21 cellular contexts compared by ENCODE assay signal in genomic region chr3:130728037-130728436, GRCh38. TPM values are rescaled to one million over a fixed set of nuclear protein-coding genes. Genes with fewer than 3 reads are reported as not detected.
A peak's percentile ranks its signal among the peaks of the same experiment; 100 is the strongest.
DNase-seq lines count a peak whose midpoint lies in the region; ATAC-seq, FAIRE-seq and TF ChIP-seq lines count a peak whose summit lies in the region.
"Had no signal": no experiment of that assay in that cellular context is flagged by ENCODE, and none has a peak within 500 bp of the region (broad histone marks: within the 10 kb centered on the region; RNA-seq: fewer than 3 reads in every experiment).

No MANE protein-coding gene starts in this region.

- H3K4me3 ChIP-seq in BE2C (ENCODE audit: low read depth, low read length): peak overlapping the region; percentile 28
- peak overlapping the region; percentile 67; the same call in 1 of the 2 replicates for H3K4me3 ChIP-seq in Karpas-422 (ENCODE audit: low read length)
- H3K4me3 ChIP-seq in left ventricle myocardium inferior: no peak overlapping the region
- no peak overlapping the region for H3K4me3 ChIP-seq in pancreas

- peak overlapping the region; percentile 88 for H3K27ac ChIP-seq in Karpas-422 (ENCODE audit: low read length)
- peak overlapping the region; percentile 84 for H3K27ac ChIP-seq in left ventricle myocardium inferior (replicated peaks)
- H3K27ac ChIP-seq in pancreas: no peak overlapping the region
- H3K27ac ChIP-seq: WERI-Rb-1 had no signal

- no peaks in the 10 kb centered on the region for H4K20me1 ChIP-seq in Karpas-422 (ENCODE audit: insufficient read depth, low read depth, low read length)

- CTCF ChIA-PET in activated CD4-positive, alpha-beta T cell treated with anti-CD3 and anti-CD28 coated beads for 36 hours (lab: Charles Lee): no interaction called here

- H3K27me3 ChIP-seq in BE2C (no peaks in the 10 kb centered on the region), Karpas-422 (ENCODE audit: low read length) (no peaks in the 10 kb centered on the region), left ventricle myocardium inferior (ENCODE audit: low read depth) (no peaks in the 10 kb centered on the region), pancreas (no peaks in the 10 kb centered on the region)
- H3K27me3 ChIP-seq: foreskin keratinocyte, neural progenitor cell had no signal

- H3K79me2 ChIP-seq in Karpas-422 (ENCODE audit: low read length): peaks cover 32% of the 10 kb centered on the region

- no peaks in the 10 kb centered on the region for H3K9me3 Mint-ChIP-seq in activated CD4-positive, alpha-beta T cell treated with anti-CD3 and anti-CD28 coated beads for 36 hours (ENCODE audit: low read depth)
- H3K9me3 Mint-ChIP-seq: CD4-positive, CD25-positive, alpha-beta regulatory T cell; neural progenitor cell had no signal

- peak; percentile 28 to 57 (median 42) for ATAC-seq in pancreas
- ATAC-seq in GM18907 (IDR thresholded peaks at IDR 0.05; ENCODE audit: unreplicated experiment): no peak
- ATAC-seq in GM18517 (IDR thresholded peaks at IDR 0.05; ENCODE audit: unreplicated experiment): no peak
- ATAC-seq in activated CD4-positive, alpha-beta T cell treated with anti-CD3 and anti-CD28 coated beads for 36 hours: no peak
- ATAC-seq: HCT116 had no signal

- H3K4me2 ChIP-seq in Karpas-422 (ENCODE audit: low read depth, low read length, poor library complexity, severe bottlenecking): peak overlapping the region; percentile 99

- TF ChIP-seq CTCF in BE2C (IDR thresholded peaks at IDR 0.05; ENCODE audit: low read depth, low read length) (no peak), left ventricle myocardium inferior (IDR thresholded peaks at IDR 0.05; ENCODE audit: borderline replicate concordance) (no peak), pancreas (IDR thresholded peaks at IDR 0.05) (no peak)

- no peak for DNase-seq in BE2C
- DNase-seq in Karpas-422: no peak
- DNase-seq in left ventricle myocardium inferior: no peak
- DNase-seq in pancreas: no peak
- no peak for DNase-seq in effector CD4-positive, alpha-beta T cell
- no peak for DNase-seq in activated CD4-positive, alpha-beta T cell treated with anti-CD3 and anti-CD28 coated beads for 36 hours
- DNase-seq: activated CD4-positive, alpha-beta T cell treated with anti-CD3 and anti-CD28 coated beads, Interleukin-2, amount 50 U/mL, for 48 hours; activated gamma-delta T cell; CD4-positive, CD25-positive, alpha-beta regulatory T cell; foreskin keratinocyte; NCI-H1105; NCI-H2081 treated with DMSO at 0.1 percent for 48 hours; stimulated activated CD8-positive, alpha-beta memory T cell treated with anti-CD3 and anti-CD28 coated beads, Interleukin-4, amount 100 ng/mL, for 48 hours; T-helper 2 cell; WERI-Rb-1 had no signal

- H2AFZ ChIP-seq in Karpas-422 (ENCODE audit: low read length): no peak overlapping the region

- no peaks in the 10 kb centered on the region for H3K9me2 ChIP-seq in Karpas-422 (replicated peaks; ENCODE audit: insufficient read depth, low read length)

- H3K9ac ChIP-seq in Karpas-422 (ENCODE audit: low read length): peak overlapping the region; percentile 74
- H3K9ac ChIP-seq: neural progenitor cell had no signal

- intact Hi-C loops in left ventricle myocardium inferior (cut with micrococcal nuclease): no loop called here
- intact Hi-C loops in pancreas (cut with DNase I): no loop called here
- intact Hi-C loops in activated CD4-positive, alpha-beta T cell treated with anti-CD3 and anti-CD28 coated beads for 36 hours (cut with DNase I, micrococcal nuclease): no loop called here

- 28 to 29% methylated on average over 2 of the region's 2 CpGs for WGBS in pancreas, 2 donors

- H3K4me1 ChIP-seq in BE2C: peaks cover 9% of the 10 kb centered on the region
- H3K4me1 ChIP-seq in Karpas-422 (ENCODE audit: low read length): peaks cover 32% of the 10 kb centered on the region
- H3K4me1 ChIP-seq in left ventricle myocardium inferior: peaks cover 23% of the 10 kb centered on the region
- H3K4me1 ChIP-seq in pancreas: peaks cover 7 to 8% (median 7%) of the 10 kb centered on the region in 3 donors

- no peak overlapping the region for H3K27ac Mint-ChIP-seq in activated CD4-positive, alpha-beta T cell treated with anti-CD3 and anti-CD28 coated beads for 36 hours

- peaks cover 18% of the 10 kb centered on the region for H3K36me3 Mint-ChIP-seq in activated CD4-positive, alpha-beta T cell treated with anti-CD3 and anti-CD28 coated beads for 36 hours (ENCODE audit: low read depth)
- H3K36me3 Mint-ChIP-seq: neural progenitor cell had no signal

- H3K27me3 Mint-ChIP-seq in activated CD4-positive, alpha-beta T cell treated with anti-CD3 and anti-CD28 coated beads for 36 hours: no peaks in the 10 kb centered on the region
- H3K27me3 Mint-ChIP-seq: CD4-positive, CD25-positive, alpha-beta regulatory T cell had no signal

- H3K9me3 ChIP-seq in BE2C: no peaks in the 10 kb centered on the region
- H3K9me3 ChIP-seq in Karpas-422 (ENCODE audit: low read length): no peaks in the 10 kb centered on the region
- no peaks in the 10 kb centered on the region for H3K9me3 ChIP-seq in left ventricle myocardium inferior (replicated peaks)
- no peaks in the 10 kb centered on the region for H3K9me3 ChIP-seq in pancreas

- POLR2A ChIA-PET in activated CD4-positive, alpha-beta T cell treated with anti-CD3 and anti-CD28 coated beads for 36 hours (lab: Charles Lee): no interaction called here

- peaks cover 9% of the 10 kb centered on the region for H3K4me1 Mint-ChIP-seq in activated CD4-positive, alpha-beta T cell treated with anti-CD3 and anti-CD28 coated beads for 36 hours
- H3K4me1 Mint-ChIP-seq: neural progenitor cell had no signal

- FAIRE-seq in pancreas (lab: Jason Lieb, UNC): no peak
- FAIRE-seq: GM12892, keratinocyte had no signal

- H3K36me3 ChIP-seq in BE2C (peaks cover 14% of the 10 kb centered on the region), Karpas-422 (ENCODE audit: insufficient read depth, low read length) (peaks cover 30% of the 10 kb centered on the region; the same call in 1 of the 2 replicates), left ventricle myocardium inferior (peaks cover 18% of the 10 kb centered on the region), pancreas (no peaks in the 10 kb centered on the region)

- no peak overlapping the region for H3K4me3 Mint-ChIP-seq in activated CD4-positive, alpha-beta T cell treated with anti-CD3 and anti-CD28 coated beads for 36 hours

RNA-seq across cellular contexts. Expression of gene PIK3R4, which starts 18.6 kb away (rescaled TPM):
- 33.0 TPM for polyA plus RNA-seq in BE2C (2012; ENCODE audit: insufficient read depth, insufficient read length, low read depth)
- 27.7 and 46.8 TPM in 2 replicates for total RNA-seq in Karpas-422 (2014; rRNA removed; shearing (Covaris generic); ENCODE audit: low replicate concordance)
- total RNA-seq in left ventricle myocardium inferior (13.8 TPM), pancreas (10 to 100 TPM in 4 of 6 donors, 1 to 10 TPM in 2; 6.7 to 14.0 (median 10.6) TPM)
- 10 to 100 TPM; 15.6 to 16.6 TPM for polyA plus RNA-seq in pancreas
- total RNA-seq in activated CD4-positive, alpha-beta T cell treated with anti-CD3 and anti-CD28 coated beads for 36 hours: 10 to 100 TPM; 27.3 to 32.3 TPM

Comparison
In these comparisons a context has a peak if more than half of its experiments do, and no peak if none do; other contexts are left out.
1. H3K4me3 ChIP-seq: peak in BE2C (single experiment) and Karpas-422 (single experiment); none in left ventricle myocardium inferior (single experiment) and pancreas (0 of 4).
2. H3K27ac ChIP-seq: peak in Karpas-422 (single experiment) and left ventricle myocardium inferior (single experiment); none in pancreas (0 of 4).
3. ATAC-seq: peak in pancreas (4 of 4); none in GM18907 (single experiment), GM18517 (single experiment) and activated CD4-positive, alpha-beta T cell treated with anti-CD3 and anti-CD28 coated beads for 36 hours (single experiment).